ENCODE assay signal across 18 cellular contexts in genomic region chr6:81623106-81623834, GRCh38.
"Had no signal": no experiment of that assay in that cellular context is flagged by ENCODE, and none has a peak within 500 bp of the region (broad histone marks: within the 10 kb centered on the region; RNA-seq: fewer than 3 reads in every experiment).

No MANE protein-coding gene starts in this region.

- H3K9me3 ChIP-seq: sigmoid colon, thoracic aorta, transverse colon, uterus had no signal

- H3K4me1 ChIP-seq: sigmoid colon, transverse colon, uterus had no signal

- FAIRE-seq: frontal cortex had no signal

- H3K4me1 Mint-ChIP-seq: immature natural killer cell; mesothelial cell of epicardium; natural killer cell; neural crest cell; stimulated activated naive B cell treated with anti-CD40 and anti-IgM and Interleukin-4, amounts not matched to agents 10 μg/mL and 1 μg/mL and 100 μg/mL, for 72 hours; stimulated activated naive CD8-positive, alpha-beta T cell treated with anti-CD3 and anti-CD28 coated beads, Interleukin-15, amount 100 ng/mL, for 72 hours had no signal

- H3K4me3 Mint-ChIP-seq: dendritic cell treated with granulocyte-macrophage colony-stimulating factor and Interleukin-4, amounts not matched to agents 40 ng/mL and 50 ng/mL, for 4 days; effector memory CD8-positive, alpha-beta T cell; immature natural killer cell; mesothelial cell of epicardium; natural killer cell; neural crest cell; stimulated activated naive B cell treated with anti-CD40 and anti-IgM and Interleukin-4, amounts not matched to agents 10 μg/mL and 1 μg/mL and 100 μg/mL, for 72 hours; stimulated activated naive CD8-positive, alpha-beta T cell treated with anti-CD3 and anti-CD28 coated beads, Interleukin-15, amount 100 ng/mL, for 72 hours had no signal

- DNase-seq: effector memory CD8-positive, alpha-beta T cell; heart right ventricle; immature natural killer cell; left colon; natural killer cell; sigmoid colon; stimulated activated CD4-positive, alpha-beta T cell treated with anti-CD3 and anti-CD28 coated beads, Interleukin-2, amount 100 ng/mL, for 24 hours; stimulated activated CD4-positive, alpha-beta T cell treated with anti-CD3 and anti-CD28 coated beads, Interleukin-4, amount 100 ng/mL, for 4 hours; stimulated activated naive B cell treated with anti-CD40 and anti-IgM and Interleukin-4, amounts not matched to agents 10 μg/mL and 1 μg/mL and 100 μg/mL, for 72 hours; stimulated activated naive CD8-positive, alpha-beta T cell treated with anti-CD3 and anti-CD28 coated beads, Interleukin-15, amount 100 ng/mL, for 72 hours; transverse colon; uterus had no signal

- H3K36me3 ChIP-seq: heart right ventricle, sigmoid colon, thoracic aorta, transverse colon, uterus had no signal

- H3K27me3 ChIP-seq: heart right ventricle, sigmoid colon, transverse colon, uterus had no signal

- H3K9me3 Mint-ChIP-seq: dendritic cell treated with granulocyte-macrophage colony-stimulating factor and Interleukin-4, amounts not matched to agents 40 ng/mL and 50 ng/mL, for 4 days; neural crest cell; stimulated activated naive B cell treated with anti-CD40 and anti-IgM and Interleukin-4, amounts not matched to agents 10 μg/mL and 1 μg/mL and 100 μg/mL, for 72 hours had no signal

- H3K27ac Mint-ChIP-seq: dendritic cell treated with granulocyte-macrophage colony-stimulating factor and Interleukin-4, amounts not matched to agents 40 ng/mL and 50 ng/mL, for 4 days; effector memory CD8-positive, alpha-beta T cell; immature natural killer cell; mesothelial cell of epicardium; natural killer cell; stimulated activated naive B cell treated with anti-CD40 and anti-IgM and Interleukin-4, amounts not matched to agents 10 μg/mL and 1 μg/mL and 100 μg/mL, for 72 hours; stimulated activated naive CD8-positive, alpha-beta T cell treated with anti-CD3 and anti-CD28 coated beads, Interleukin-15, amount 100 ng/mL, for 72 hours had no signal

- H3K4me3 ChIP-seq: heart right ventricle, sigmoid colon, skin epidermis, thoracic aorta, transverse colon, uterus had no signal

- ATAC-seq: effector memory CD8-positive, alpha-beta T cell; heart right ventricle; left colon; natural killer cell; stimulated activated naive B cell treated with anti-CD40 and anti-IgM and Interleukin-4, amounts not matched to agents 10 μg/mL and 1 μg/mL and 100 μg/mL, for 72 hours; stimulated activated naive CD8-positive, alpha-beta T cell treated with anti-CD3 and anti-CD28 coated beads, Interleukin-15, amount 100 ng/mL, for 72 hours had no signal

- H3K36me3 Mint-ChIP-seq: mesothelial cell of epicardium; natural killer cell; stimulated activated naive B cell treated with anti-CD40 and anti-IgM and Interleukin-4, amounts not matched to agents 10 μg/mL and 1 μg/mL and 100 μg/mL, for 72 hours had no signal

- H3K27me3 Mint-ChIP-seq: dendritic cell treated with granulocyte-macrophage colony-stimulating factor and Interleukin-4, amounts not matched to agents 40 ng/mL and 50 ng/mL, for 4 days; effector memory CD8-positive, alpha-beta T cell; stimulated activated naive B cell treated with anti-CD40 and anti-IgM and Interleukin-4, amounts not matched to agents 10 μg/mL and 1 μg/mL and 100 μg/mL, for 72 hours; stimulated activated naive CD8-positive, alpha-beta T cell treated with anti-CD3 and anti-CD28 coated beads, Interleukin-15, amount 100 ng/mL, for 72 hours had no signal
